In genomic region chr17:69936996-69937395, GRCh38 we compare ENCODE assay signal across 9 cellular contexts.
"Had no signal": no experiment of that assay in that cellular context is flagged by ENCODE, and none has a peak within 500 bp of the region (broad histone marks: within the 10 kb centered on the region; RNA-seq: fewer than 3 reads in every experiment).

No MANE protein-coding gene starts in this region.

- H3K4me2 ChIP-seq: GM23338 had no signal

- FAIRE-seq: H1, H54, HepG2, HTR-8/SVneo, K562 had no signal

- DNase-seq: H9, HCEC 1CT, IMR-90 had no signal

- ATAC-seq: GM23338, HepG2, K562 had no signal

- H3K4me3 ChIP-seq: GM23338, K562 had no signal

- H2AFZ ChIP-seq: GM23338 had no signal
